In the genomic region with DNA sequence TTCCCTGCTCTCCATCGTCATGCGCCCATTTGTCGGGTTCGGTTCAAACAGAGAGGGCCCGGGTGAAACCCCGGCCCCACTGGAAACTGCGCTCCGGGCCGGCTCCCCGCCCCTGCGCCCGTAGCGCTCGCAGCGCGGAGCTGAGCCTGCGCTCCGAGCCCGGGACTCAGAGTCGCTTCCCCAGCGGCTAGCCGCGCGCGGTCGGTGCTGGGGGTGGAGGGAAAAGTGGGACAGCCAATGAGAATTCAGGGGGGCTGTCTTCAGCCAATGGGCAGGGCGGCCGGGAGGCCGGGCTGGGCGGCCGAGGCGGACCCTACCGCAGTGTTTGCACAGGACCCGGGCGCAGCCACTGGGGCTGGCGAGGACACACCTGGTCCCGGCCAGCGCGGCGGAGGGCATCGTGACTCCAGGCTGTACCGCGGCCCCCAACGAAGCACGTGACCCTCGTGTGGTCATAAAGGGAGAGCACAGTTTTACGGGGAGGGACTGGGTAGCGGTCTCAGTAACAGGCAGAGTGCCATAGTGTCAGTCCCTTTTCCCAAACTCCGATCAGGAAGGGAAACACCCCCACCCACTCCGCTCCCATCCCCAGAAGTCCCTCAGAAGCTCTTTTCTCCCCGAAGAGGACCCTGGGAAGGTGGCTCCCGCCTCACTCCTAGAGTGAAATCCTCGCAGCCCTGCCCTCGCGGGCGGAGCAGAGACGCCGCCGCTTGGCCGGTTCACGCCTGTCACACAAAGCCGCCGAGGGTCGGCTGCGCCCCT, we compare ENCODE assay signal across 1 cellular context.
TF ChIP-seq lines count a peak whose summit lies in the region.

A gene (minus strand): TSS at position 174 of the 762 bp plus-strand sequence. CDS start 153 bp downstream, at position 21.

TF ChIP-seq in H1, 55 proteins besides CTCF, POLR2A, EP300 and RAD21:
- TF ChIP-seq RXRA (IDR thresholded peaks at IDR 0.05; ENCODE audit: insufficient read depth, low read depth, low read length) (no peak), YY1 (IDR thresholded peaks at IDR 0.05; ENCODE audit: low read depth, low read length) (no peak), BCL11A (IDR thresholded peaks at IDR 0.05; ENCODE audit: low read depth in 2 of 2, low read length in 2 of 2) (no peak), SP2 (IDR thresholded peaks at IDR 0.05; ENCODE audit: low read length) (peak; percentile 9; the same call in 1 of the 2 replicates), ASH2L (IDR thresholded peaks at IDR 0.05; ENCODE audit: low read length) (no peak), CTBP2 (IDR thresholded peaks at IDR 0.05; ENCODE audit: borderline replicate concordance, insufficient read depth, insufficient read length, low read length) (peak; percentile 10), NANOG (IDR thresholded peaks at IDR 0.05; ENCODE audit: insufficient read depth, low read depth, low read length, poor library complexity, severe bottlenecking) (no peak), HDAC2 (IDR thresholded peaks at IDR 0.05; ENCODE audit: borderline replicate concordance in 1 of 2, low read depth in 2 of 2, low read length in 2 of 2) (0 out of 4 replicates have a peak, but pooled peaks of 1 of the 2 experiments have one; percentile 17), SIN3A (conservative IDR thresholded peaks at IDR 0.05 in 1 of 2, IDR thresholded peaks at IDR 0.05 in 1 of 2; ENCODE audit: low read depth in 1 of 2, low read length in 2 of 2) (peak in 1 of 2 experiments; percentile 4; a peak in 1 of 4 replicates), TAF1 (IDR thresholded peaks at IDR 0.05; ENCODE audit: low read depth, low read length) (peak; percentile 82; the same call in 1 of the 2 replicates), RFX5 (IDR thresholded peaks at IDR 0.05; ENCODE audit: borderline replicate concordance, low read depth, low read length) (no peak), TEAD4 (IDR thresholded peaks at IDR 0.05; ENCODE audit: low read depth, low read length) (no peak), CREB1 (IDR thresholded peaks at IDR 0.05) (peak; percentile 35; the same call in 1 of the 2 replicates), RBBP5 (IDR thresholded peaks at IDR 0.05; ENCODE audit: borderline replicate concordance, low read depth, low read length) (no peak), TAF7 (optimal IDR thresholded peaks at IDR 0.05; ENCODE audit: borderline replicate concordance, low read depth, low read length) (peak; percentile 89), CHD2 (IDR thresholded peaks at IDR 0.05; ENCODE audit: low read length) (peak; percentile 7; the same call in 1 of the 2 replicates), CHD1 (IDR thresholded peaks at IDR 0.05; ENCODE audit: low read depth, low read length) (no peak), GABPA (IDR thresholded peaks at IDR 0.05; ENCODE audit: borderline replicate concordance, insufficient read depth, low read length) (no peak), PHF8 (conservative IDR thresholded peaks at IDR 0.05; ENCODE audit: low read depth, low read length) (peak; percentile 53), SP1 (IDR thresholded peaks at IDR 0.05; ENCODE audit: low read depth, low read length) (peak; percentile 65; the same call in 1 of the 2 replicates), TBP (IDR thresholded peaks at IDR 0.05; ENCODE audit: low read depth, low read length) (peak; percentile 53), KDM4A (IDR thresholded peaks at IDR 0.05; ENCODE audit: low read depth, low read length, severe bottlenecking) (peak; percentile 72), BACH1 (IDR thresholded peaks at IDR 0.05; ENCODE audit: low read length) (0 out of 2 replicates have a peak, but pooled peaks have one; percentile 5), SP4 (IDR thresholded peaks at IDR 0.05; ENCODE audit: low read length) (no peak)
- TF ChIP-seq, protein P1, sequence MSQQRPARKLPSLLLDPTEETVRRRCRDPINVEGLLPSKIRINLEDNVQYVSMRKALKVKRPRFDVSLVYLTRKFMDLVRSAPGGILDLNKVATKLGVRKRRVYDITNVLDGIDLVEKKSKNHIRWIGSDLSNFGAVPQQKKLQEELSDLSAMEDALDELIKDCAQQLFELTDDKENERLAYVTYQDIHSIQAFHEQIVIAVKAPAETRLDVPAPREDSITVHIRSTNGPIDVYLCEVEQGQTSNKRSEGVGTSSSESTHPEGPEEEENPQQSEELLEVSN (IDR thresholded peaks at IDR 0.05): peak; percentile 93
- TF ChIP-seq, protein P2, sequence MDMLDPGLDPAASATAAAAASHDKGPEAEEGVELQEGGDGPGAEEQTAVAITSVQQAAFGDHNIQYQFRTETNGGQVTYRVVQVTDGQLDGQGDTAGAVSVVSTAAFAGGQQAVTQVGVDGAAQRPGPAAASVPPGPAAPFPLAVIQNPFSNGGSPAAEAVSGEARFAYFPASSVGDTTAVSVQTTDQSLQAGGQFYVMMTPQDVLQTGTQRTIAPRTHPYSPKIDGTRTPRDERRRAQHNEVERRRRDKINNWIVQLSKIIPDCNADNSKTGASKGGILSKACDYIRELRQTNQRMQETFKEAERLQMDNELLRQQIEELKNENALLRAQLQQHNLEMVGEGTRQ (IDR thresholded peaks at IDR 0.05; ENCODE audit: low read length): peak; percentile 68; the same call in 1 of the 2 replicates
- TF ChIP-seq, protein P3, sequence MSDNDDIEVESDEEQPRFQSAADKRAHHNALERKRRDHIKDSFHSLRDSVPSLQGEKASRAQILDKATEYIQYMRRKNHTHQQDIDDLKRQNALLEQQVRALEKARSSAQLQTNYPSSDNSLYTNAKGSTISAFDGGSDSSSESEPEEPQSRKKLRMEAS (IDR thresholded peaks at IDR 0.05): peak; percentile 94
- TF ChIP-seq, protein P4, sequence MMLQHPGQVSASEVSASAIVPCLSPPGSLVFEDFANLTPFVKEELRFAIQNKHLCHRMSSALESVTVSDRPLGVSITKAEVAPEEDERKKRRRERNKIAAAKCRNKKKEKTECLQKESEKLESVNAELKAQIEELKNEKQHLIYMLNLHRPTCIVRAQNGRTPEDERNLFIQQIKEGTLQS (IDR thresholded peaks at IDR 0.05; ENCODE audit: insufficient read depth, low read depth, low read length): no peak
- TF ChIP-seq, protein P5, sequence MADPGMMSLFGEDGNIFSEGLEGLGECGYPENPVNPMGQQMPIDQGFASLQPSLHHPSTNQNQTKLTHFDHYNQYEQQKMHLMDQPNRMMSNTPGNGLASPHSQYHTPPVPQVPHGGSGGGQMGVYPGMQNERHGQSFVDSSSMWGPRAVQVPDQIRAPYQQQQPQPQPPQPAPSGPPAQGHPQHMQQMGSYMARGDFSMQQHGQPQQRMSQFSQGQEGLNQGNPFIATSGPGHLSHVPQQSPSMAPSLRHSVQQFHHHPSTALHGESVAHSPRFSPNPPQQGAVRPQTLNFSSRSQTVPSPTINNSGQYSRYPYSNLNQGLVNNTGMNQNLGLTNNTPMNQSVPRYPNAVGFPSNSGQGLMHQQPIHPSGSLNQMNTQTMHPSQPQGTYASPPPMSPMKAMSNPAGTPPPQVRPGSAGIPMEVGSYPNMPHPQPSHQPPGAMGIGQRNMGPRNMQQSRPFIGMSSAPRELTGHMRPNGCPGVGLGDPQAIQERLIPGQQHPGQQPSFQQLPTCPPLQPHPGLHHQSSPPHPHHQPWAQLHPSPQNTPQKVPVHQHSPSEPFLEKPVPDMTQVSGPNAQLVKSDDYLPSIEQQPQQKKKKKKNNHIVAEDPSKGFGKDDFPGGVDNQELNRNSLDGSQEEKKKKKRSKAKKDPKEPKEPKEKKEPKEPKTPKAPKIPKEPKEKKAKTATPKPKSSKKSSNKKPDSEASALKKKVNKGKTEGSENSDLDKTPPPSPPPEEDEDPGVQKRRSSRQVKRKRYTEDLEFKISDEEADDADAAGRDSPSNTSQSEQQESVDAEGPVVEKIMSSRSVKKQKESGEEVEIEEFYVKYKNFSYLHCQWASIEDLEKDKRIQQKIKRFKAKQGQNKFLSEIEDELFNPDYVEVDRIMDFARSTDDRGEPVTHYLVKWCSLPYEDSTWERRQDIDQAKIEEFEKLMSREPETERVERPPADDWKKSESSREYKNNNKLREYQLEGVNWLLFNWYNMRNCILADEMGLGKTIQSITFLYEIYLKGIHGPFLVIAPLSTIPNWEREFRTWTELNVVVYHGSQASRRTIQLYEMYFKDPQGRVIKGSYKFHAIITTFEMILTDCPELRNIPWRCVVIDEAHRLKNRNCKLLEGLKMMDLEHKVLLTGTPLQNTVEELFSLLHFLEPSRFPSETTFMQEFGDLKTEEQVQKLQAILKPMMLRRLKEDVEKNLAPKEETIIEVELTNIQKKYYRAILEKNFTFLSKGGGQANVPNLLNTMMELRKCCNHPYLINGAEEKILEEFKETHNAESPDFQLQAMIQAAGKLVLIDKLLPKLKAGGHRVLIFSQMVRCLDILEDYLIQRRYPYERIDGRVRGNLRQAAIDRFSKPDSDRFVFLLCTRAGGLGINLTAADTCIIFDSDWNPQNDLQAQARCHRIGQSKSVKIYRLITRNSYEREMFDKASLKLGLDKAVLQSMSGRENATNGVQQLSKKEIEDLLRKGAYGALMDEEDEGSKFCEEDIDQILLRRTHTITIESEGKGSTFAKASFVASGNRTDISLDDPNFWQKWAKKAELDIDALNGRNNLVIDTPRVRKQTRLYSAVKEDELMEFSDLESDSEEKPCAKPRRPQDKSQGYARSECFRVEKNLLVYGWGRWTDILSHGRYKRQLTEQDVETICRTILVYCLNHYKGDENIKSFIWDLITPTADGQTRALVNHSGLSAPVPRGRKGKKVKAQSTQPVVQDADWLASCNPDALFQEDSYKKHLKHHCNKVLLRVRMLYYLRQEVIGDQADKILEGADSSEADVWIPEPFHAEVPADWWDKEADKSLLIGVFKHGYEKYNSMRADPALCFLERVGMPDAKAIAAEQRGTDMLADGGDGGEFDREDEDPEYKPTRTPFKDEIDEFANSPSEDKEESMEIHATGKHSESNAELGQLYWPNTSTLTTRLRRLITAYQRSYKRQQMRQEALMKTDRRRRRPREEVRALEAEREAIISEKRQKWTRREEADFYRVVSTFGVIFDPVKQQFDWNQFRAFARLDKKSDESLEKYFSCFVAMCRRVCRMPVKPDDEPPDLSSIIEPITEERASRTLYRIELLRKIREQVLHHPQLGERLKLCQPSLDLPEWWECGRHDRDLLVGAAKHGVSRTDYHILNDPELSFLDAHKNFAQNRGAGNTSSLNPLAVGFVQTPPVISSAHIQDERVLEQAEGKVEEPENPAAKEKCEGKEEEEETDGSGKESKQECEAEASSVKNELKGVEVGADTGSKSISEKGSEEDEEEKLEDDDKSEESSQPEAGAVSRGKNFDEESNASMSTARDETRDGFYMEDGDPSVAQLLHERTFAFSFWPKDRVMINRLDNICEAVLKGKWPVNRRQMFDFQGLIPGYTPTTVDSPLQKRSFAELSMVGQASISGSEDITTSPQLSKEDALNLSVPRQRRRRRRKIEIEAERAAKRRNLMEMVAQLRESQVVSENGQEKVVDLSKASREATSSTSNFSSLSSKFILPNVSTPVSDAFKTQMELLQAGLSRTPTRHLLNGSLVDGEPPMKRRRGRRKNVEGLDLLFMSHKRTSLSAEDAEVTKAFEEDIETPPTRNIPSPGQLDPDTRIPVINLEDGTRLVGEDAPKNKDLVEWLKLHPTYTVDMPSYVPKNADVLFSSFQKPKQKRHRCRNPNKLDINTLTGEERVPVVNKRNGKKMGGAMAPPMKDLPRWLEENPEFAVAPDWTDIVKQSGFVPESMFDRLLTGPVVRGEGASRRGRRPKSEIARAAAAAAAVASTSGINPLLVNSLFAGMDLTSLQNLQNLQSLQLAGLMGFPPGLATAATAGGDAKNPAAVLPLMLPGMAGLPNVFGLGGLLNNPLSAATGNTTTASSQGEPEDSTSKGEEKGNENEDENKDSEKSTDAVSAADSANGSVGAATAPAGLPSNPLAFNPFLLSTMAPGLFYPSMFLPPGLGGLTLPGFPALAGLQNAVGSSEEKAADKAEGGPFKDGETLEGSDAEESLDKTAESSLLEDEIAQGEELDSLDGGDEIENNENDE (IDR thresholded peaks at IDR 0.05; ENCODE audit: insufficient replicate concordance, low read length): no peak
TF ChIP-seq in H1: peak in this region for 16.
